Comparison of ENCODE assay signal across 8 cellular contexts in genomic region chr16:56931769-56932587, GRCh38. TPM values are rescaled to one million over a fixed set of nuclear protein-coding genes. Genes with fewer than 3 reads are reported as not detected.
DNase-seq lines count a peak whose midpoint lies in the region; TF ChIP-seq lines count a peak whose summit lies in the region.

Gene HERPUD1, plus strand, starts transcription at chr16:56932142. Its CDS starts 103 bp downstream, at chr16:56932245.

- no peak within 1 kb of the TSS for H2BK15ac ChIP-seq in H9 (ENCODE audit: low read depth, low read length)

- H3K18ac ChIP-seq in H9 (ENCODE audit: insufficient read length, low read depth, low read length), result peak within 1 kb of the TSS; percentile 92

- H3K27ac Mint-ChIP-seq in H9, result peak within 1 kb of the TSS; percentile 94 to 98 (median 97)

- H3K9me3 ChIP-seq in ES-I3 (ENCODE audit: control insufficient read depth, insufficient read depth, low read length) (no peaks in the 10 kb centered on the region), H9 (ENCODE audit: control insufficient read depth, low read depth, low read length) (no peaks in the 10 kb centered on the region), MG63 (no peaks in the 10 kb centered on the region), neural cell (ENCODE audit: low read length) (no peaks in the 10 kb centered on the region), stomach (no peaks in the 10 kb centered on the region)

- H2BK5ac ChIP-seq in H9 (ENCODE audit: insufficient read length, low read length), result no peak within 1 kb of the TSS

- H3K23me2 ChIP-seq in H9 (ENCODE audit: insufficient read length, low read depth, low read length, poor library complexity, severe bottlenecking), result peaks cover 11% of the 10 kb centered on the region

- H3K4me1 Mint-ChIP-seq in H9, result peaks cover 21 to 23% of the 10 kb centered on the region in 2 experiments

- peak; percentile 97 for DNase-seq in H9
- peak; percentile 100 for DNase-seq in MG63
- DNase-seq in SHP77 treated with DMSO at 0.1 percent for 48 hours (lab: John Stamatoyannopoulos, UW), result peak; percentile 85
- DNase-seq in activated effector memory CD4-positive, alpha-beta T cell treated with anti-CD3 and anti-CD28 coated beads, Interleukin-2, amount 50 U/mL, for 16 hours, result peak; percentile 100
- DNase-seq in fibroblast of the aortic adventitia (ENCODE audit: low read depth), result peak; percentile 98
- peak; percentile 99 for DNase-seq in stomach

- no peaks in the 10 kb centered on the region for H3K27me3 ChIP-seq in H9 (ENCODE audit: insufficient read depth, low read length)
- no peaks in the 10 kb centered on the region for H3K27me3 ChIP-seq in MG63
- no peaks in the 10 kb centered on the region for H3K27me3 ChIP-seq in neural cell (ENCODE audit: insufficient read depth, low read depth, low read length)
- H3K27me3 ChIP-seq in stomach, result no peaks in the 10 kb centered on the region

- H2AFZ ChIP-seq in H9 (ENCODE audit: low read length), result no peak within 1 kb of the TSS
- H2AFZ ChIP-seq in neural cell (ENCODE audit: low read depth, low read length), result peak within 1 kb of the TSS; percentile 65

- peaks cover 2% of the 10 kb centered on the region for H3K79me1 ChIP-seq in H9 (ENCODE audit: insufficient read depth, low read depth, low read length, poor library complexity, severe bottlenecking)

- TF ChIP-seq CTCF in H9 (conservative IDR thresholded peaks at IDR 0.05) (no peak; the same call in 1 of the 3 replicates), fibroblast of the aortic adventitia (IDR thresholded peaks at IDR 0.05; ENCODE audit: insufficient read depth, low read length) (peak; percentile 22), neural cell (IDR thresholded peaks at IDR 0.05; ENCODE audit: poor library complexity, severe bottlenecking) (peak; percentile 48), stomach (IDR thresholded peaks at IDR 0.05) (no peak)

- H4K20me1 ChIP-seq in H9 (ENCODE audit: control insufficient read depth, insufficient read depth, insufficient read length) (no peaks in the 10 kb centered on the region), neural cell (ENCODE audit: insufficient read depth) (no peaks in the 10 kb centered on the region)

- peak within 1 kb of the TSS; percentile 77 for H4K5ac ChIP-seq in H9 (ENCODE audit: insufficient read length, low read depth, low read length)

- H3K27ac ChIP-seq in H9 (ENCODE audit: insufficient read length, low read depth, low read length) (no peak within 1 kb of the TSS), neural cell (ENCODE audit: low read length) (peak within 1 kb of the TSS; percentile 85), stomach (peak within 1 kb of the TSS; percentile 98 to 100 (median 99))

- H3K9me2 ChIP-seq in neural cell (ENCODE audit: insufficient read depth, low read length), result no peaks in the 10 kb centered on the region

- peak within 1 kb of the TSS; percentile 87 for H4K91ac ChIP-seq in H9 (ENCODE audit: insufficient read length, low read depth, low read length)

- peak; percentile 39 for TF ChIP-seq RAD21 in neural cell (conservative IDR thresholded peaks at IDR 0.05)

- H4K8ac ChIP-seq in H9 (replicated peaks; ENCODE audit: insufficient read length, low read depth, low read length), result no peak within 1 kb of the TSS

- H3K4me2 ChIP-seq in H9 (ENCODE audit: insufficient read depth, insufficient read length, low read length) (peak within 1 kb of the TSS; percentile 90), neural cell (ENCODE audit: low read length) (peak within 1 kb of the TSS; percentile 72)

- TF ChIP-seq EP300 in neural cell (conservative IDR thresholded peaks at IDR 0.05; ENCODE audit: poor library complexity, severe bottlenecking), result peak; percentile 69
- TF ChIP-seq EP300 in stomach (IDR thresholded peaks at IDR 0.05), result no peak

- H2BK20ac ChIP-seq in H9 (ENCODE audit: low read depth, low read length, poor library complexity, severe bottlenecking), result no peak within 1 kb of the TSS

- peak within 1 kb of the TSS; percentile 43 for H3T11ph ChIP-seq in H9 (ENCODE audit: low read length)

- H3K79me2 ChIP-seq in H9 (ENCODE audit: insufficient read depth, low read length) (peaks cover 9% of the 10 kb centered on the region; the same call in 1 of the 2 replicates), neural cell (replicated peaks; ENCODE audit: insufficient read depth, low read length) (peaks cover 24% of the 10 kb centered on the region)

- peaks cover 8% of the 10 kb centered on the region for H3K36me3 ChIP-seq in ES-I3 (ENCODE audit: insufficient read depth, low read length)
- H3K36me3 ChIP-seq in MG63, result peaks cover 47% of the 10 kb centered on the region
- H3K36me3 ChIP-seq in neural cell (ENCODE audit: insufficient read depth, low read length), result peaks cover 3% of the 10 kb centered on the region
- peaks cover 18 to 24% (median 23%) of the 10 kb centered on the region in 4 donors for H3K36me3 ChIP-seq in stomach

- no peak within 1 kb of the TSS for H2AK5ac ChIP-seq in H9 (ENCODE audit: insufficient read length, low read length)

- TF ChIP-seq POLR2A in stomach (IDR thresholded peaks at IDR 0.05), result peak in 1 of 4 donors; percentile 70

- H3K4me1 ChIP-seq in ES-I3 (ENCODE audit: insufficient read depth, low read length), result peaks cover 6% of the 10 kb centered on the region; the same call in 1 of the 2 replicates
- H3K4me1 ChIP-seq in H9 (ENCODE audit: insufficient read depth, low read length), result peaks cover 3% of the 10 kb centered on the region; the same call in 1 of the 2 replicates
- H3K4me1 ChIP-seq in stomach, result peaks cover 22 to 49% (median 38%) of the 10 kb centered on the region in 4 donors

- peaks cover 11 to 27% (median 24%) of the 10 kb centered on the region in 3 experiments for H3K36me3 Mint-ChIP-seq in H9 (ENCODE audit: insufficient read depth in 1 of 3, low read depth in 3 of 3)

- H3K9ac ChIP-seq in ES-I3 (ENCODE audit: low read depth, low read length), result peak within 1 kb of the TSS; percentile 90
- peak within 1 kb of the TSS; percentile 73 for H3K9ac ChIP-seq in H9 (ENCODE audit: extremely low read depth, insufficient read length, low read length)
- peak within 1 kb of the TSS; percentile 95 for H3K9ac ChIP-seq in neural cell (ENCODE audit: low read length)

- no peaks in the 10 kb centered on the region for H3K9me3 Mint-ChIP-seq in H9

- H2BK120ac ChIP-seq in H9 (ENCODE audit: low read depth, low read length, poor library complexity, severe bottlenecking), result peak within 1 kb of the TSS; percentile 14

- H3K4ac ChIP-seq in H9 (ENCODE audit: low read depth, low read length), result peak within 1 kb of the TSS; percentile 33; the same call in 1 of the 2 replicates

- WGBS in H9 (ENCODE audit: extremely low coverage, insufficient read length, low lambda C conversion rate), result no CpG with 5 or more reads among the region's 86 CpGs
- 0 to 1% (median 0%) methylated on average over 31 to 86 of the region's 86 CpGs for whole genome bisulfite sequencing in stomach, 5 donors

- H3K23ac ChIP-seq in H9 (ENCODE audit: insufficient read length, low read depth, low read length), result no peak within 1 kb of the TSS

- no peaks in the 10 kb centered on the region for H3F3A ChIP-seq in neural cell (ENCODE audit: insufficient read depth, low read length, poor library complexity, severe bottlenecking)

- peak within 1 kb of the TSS; percentile 89 for H2BK12ac ChIP-seq in H9 (ENCODE audit: insufficient read length, low read depth, low read length)

- no peaks in the 10 kb centered on the region for H3K27me3 Mint-ChIP-seq in H9 (ENCODE audit: low read depth)

- H3K4me3 Mint-ChIP-seq in H9, result peak within 1 kb of the TSS; percentile 94 to 95

- H3K56ac ChIP-seq in H9 (ENCODE audit: insufficient read length, low read depth, low read length), result no peak within 1 kb of the TSS

- H3K14ac ChIP-seq in H9 (ENCODE audit: insufficient read depth, low read length), result peak within 1 kb of the TSS; percentile 90

- intact Hi-C loops in stomach (cut with DNase I; ENCODE audit: low total_unique reads), result no loop called here

- H3K4me3 ChIP-seq in MG63 (peak within 1 kb of the TSS; percentile 98), fibroblast of the aortic adventitia (ENCODE audit: low read depth, low read length) (peak within 1 kb of the TSS; percentile 93), neural cell (ENCODE audit: low read length) (peak within 1 kb of the TSS; percentile 89), stomach (peak within 1 kb of the TSS; percentile 81 to 99 (median 92))

TF ChIP-seq in neural cell, 6 proteins besides CTCF, POLR2A, EP300 and RAD21 (continues in another document):
- TF ChIP-seq MXI1 (conservative IDR thresholded peaks at IDR 0.05; ENCODE audit: poor library complexity, severe bottlenecking), result peak; percentile 66
- peak; percentile 99 for TF ChIP-seq TAF1 (IDR thresholded peaks at IDR 0.05; ENCODE audit: low read depth)
- peak; percentile 94 for TF ChIP-seq POLR2AphosphoS5 (IDR thresholded peaks at IDR 0.05)
- peak; percentile 96 for TF ChIP-seq REST (IDR thresholded peaks at IDR 0.05; ENCODE audit: borderline replicate concordance)
- TF ChIP-seq SMC3 (conservative IDR thresholded peaks at IDR 0.05; ENCODE audit: poor library complexity), result peak; percentile 31

RNA-seq across cellular contexts. Expression of gene HERPUD1, which starts in this region (rescaled TPM):
- total RNA-seq in H9 (2021) (28.9 and 30.8 TPM in 2 replicates), fibroblast of the aortic adventitia (ENCODE audit: low replicate concordance) (34.0 and 151 TPM in 2 replicates), stomach (100 to 1,000 TPM in 3 of 5 donors, 10 to 100 TPM in 1, 1 to 10 TPM in 1; 2.6 to 329 (median 190) TPM)
- total RNA-seq in MG63 (2014; rRNA removed; shearing (Covaris generic); ENCODE audit: low replicate concordance), result 226 and 252 TPM in 2 replicates
- polyA plus RNA-seq in neural cell (76.0 and 98.7 TPM in 2 replicates), stomach (10 to 100 TPM; 40.4 to 63.7 (median 57.9) TPM)
- polyA minus RNA-seq in neural cell, result 59.9 and 62.4 TPM in 2 replicates

Comparison
In these comparisons a context has a peak if more than half of its experiments do, and no peak if none do; other contexts are left out.
1. CTCF ChIP-seq: peak in fibroblast of the aortic adventitia (single experiment) and neural cell (single experiment); none in H9 (single experiment) and stomach (0 of 7).
2. Peak in every context shown above with its lines, with median percentiles within 50 percentile points of each other: H3K9ac ChIP-seq, DNase-seq and H3K4me3 ChIP-seq.